ENCODE assay signal across 22 cellular contexts in genomic region chr17:12099412-12099811, GRCh38.
A peak's percentile ranks its signal among the peaks of the same experiment; 100 is the strongest.
DNase-seq lines count a peak whose midpoint lies in the region; ATAC-seq, FAIRE-seq and TF ChIP-seq lines count a peak whose summit lies in the region.
"Had no signal": no experiment of that assay in that cellular context is flagged by ENCODE, and none has a peak within 500 bp of the region (broad histone marks: within the 10 kb centered on the region; RNA-seq: fewer than 3 reads in every experiment).

No MANE protein-coding gene starts in this region.

- H3K27me3 ChIP-seq in HepG2 (ENCODE audit: control insufficient read depth in 1 of 2, insufficient read depth in 2 of 2, low read length in 2 of 2) (no peaks in the 10 kb centered on the region), right lobe of liver (no peaks in the 10 kb centered on the region)
- H3K27me3 ChIP-seq: BLaER1 treated with 17β-estradiol and CSF1 and Interleukin-3, amounts not matched to agents 10 nM and 100 nM had no signal

- no peaks in the 10 kb centered on the region for H4K20me1 ChIP-seq in HepG2 (ENCODE audit: insufficient read depth, low read length)

- ATAC-seq in A549 (no peak), HepG2 (no peak), right lobe of liver (peak in 3 of 4 donors; percentile 49 to 72 (median 64)), GM21390 (IDR thresholded peaks at IDR 0.05; ENCODE audit: unreplicated experiment) (no peak), GM21619 (IDR thresholded peaks at IDR 0.05; ENCODE audit: unreplicated experiment) (no peak)
- ATAC-seq: CD8-positive, alpha-beta T cell had no signal

- 91% methylated on average over 1 of the region's 1 CpG for WGBS in A549 (ENCODE audit: missing lambda C conversion rate)
- 95% methylated on average over 1 of the region's 1 CpG for WGBS in HepG2 (ENCODE audit: low lambda C conversion rate)
- 90% methylated on average over 1 of the region's 1 CpG for WGBS in right lobe of liver (ENCODE audit: insufficient coverage, low coverage, low lambda C conversion rate, missing lambda C conversion rate)

- TF ChIP-seq POLR2A in A549 (IDR thresholded peaks at IDR 0.05; ENCODE audit: low read length) (no peak), HepG2 (IDR thresholded peaks at IDR 0.05; ENCODE audit: insufficient read depth in 1 of 2, low read depth in 2 of 2, low read length in 2 of 2) (no peak), right lobe of liver (IDR thresholded peaks at IDR 0.05) (no peak)

- H3K9me3 ChIP-seq in A549 (no peaks in the 10 kb centered on the region), HepG2 (ENCODE audit: low read length) (no peaks in the 10 kb centered on the region), right lobe of liver (no peaks in the 10 kb centered on the region)
- H3K9me3 ChIP-seq: Caco-2 had no signal

- no peak overlapping the region for H3K4me3 ChIP-seq in A549
- H3K4me3 ChIP-seq in HepG2 (replicated peaks in 1 of 3; ENCODE audit: insufficient read depth in 1 of 3, low read depth in 2 of 3, low read length in 3 of 3): no peak overlapping the region
- H3K4me3 ChIP-seq in right lobe of liver: no peak overlapping the region
- H3K4me3 ChIP-seq: BLaER1 treated with 17β-estradiol and CSF1 and Interleukin-3, amounts not matched to agents 10 nM and 100 nM had no signal

- FAIRE-seq in A549 (lab: Jason Lieb, UNC) (peak; percentile 63), islet of Langerhans (lab: Jason Lieb, UNC) (peak; percentile 88), HepG2 (lab: Jason Lieb, UNC) (no peak)
- FAIRE-seq: D721Med, G401.6, GM12891, GM18507, GM19239 had no signal

- H3K4me1 ChIP-seq in A549 (no peaks in the 10 kb centered on the region), HepG2 (ENCODE audit: insufficient read depth, low read length) (peaks cover 11% of the 10 kb centered on the region), right lobe of liver (peaks cover 0 to 8% (median 0%) of the 10 kb centered on the region in 4 donors)
- H3K4me1 ChIP-seq: Caco-2 had no signal

- TF ChIP-seq EP300 in A549 (IDR thresholded peaks at IDR 0.05) (no peak), HepG2 (IDR thresholded peaks at IDR 0.05; ENCODE audit: low read depth in 2 of 2, low read length in 2 of 2) (no peak), HepG2 (CRISPR knock-in tag; IDR thresholded peaks at IDR 0.05; ENCODE audit: borderline replicate concordance) (no peak)

- no peak overlapping the region for H2AFZ ChIP-seq in HepG2 (ENCODE audit: low read length)

- H3K27ac ChIP-seq in A549: no peak overlapping the region
- H3K27ac ChIP-seq in HepG2 (ENCODE audit: extremely low read length, insufficient read depth, low read length): no peak overlapping the region
- no peak overlapping the region for H3K27ac ChIP-seq in right lobe of liver
- H3K27ac ChIP-seq: 22Rv1; BLaER1 treated with 17β-estradiol and CSF1 and Interleukin-3, amounts not matched to agents 10 nM and 100 nM; C4-2B had no signal

- TF ChIP-seq CTCF in A549 (IDR thresholded peaks at IDR 0.05) (no peak), HepG2 (CRISPR knock-in tag; IDR thresholded peaks at IDR 0.05) (no peak), right lobe of liver (IDR thresholded peaks at IDR 0.05) (no peak)

- CTCF ChIA-PET in A549 (lab: Yijun Ruan, JAX) (interaction anchor here (0.6 to 1.4 kb wide), 3 partner anchors 10 to 258 kb away, joined by 3 to 5 read pairs (median 3); no protein-coding TSS in a partner anchor), HepG2 (lab: Yijun Ruan, JAX; ENCODE audit: low intra/inter-chr PET ratio, low total read pairs) (no interaction called here)

- TF ChIP-seq RAD21 in A549 (conservative IDR thresholded peaks at IDR 0.05 in 1 of 2, IDR thresholded peaks at IDR 0.05 in 1 of 2) (no peak), HepG2 (CRISPR knock-in tag; IDR thresholded peaks at IDR 0.05) (no peak)

- peaks cover 2% of the 10 kb centered on the region for H3K79me2 ChIP-seq in HepG2 (ENCODE audit: insufficient read depth, low read length)

- H3K9ac ChIP-seq in HepG2 (ENCODE audit: insufficient read depth, low read depth, low read length): no peak overlapping the region
- H3K9ac ChIP-seq: BLaER1 treated with 17β-estradiol and CSF1 and Interleukin-3, amounts not matched to agents 10 nM and 100 nM had no signal

- H3K36me3 ChIP-seq in HepG2 (replicated peaks in 1 of 2; ENCODE audit: control insufficient read depth in 1 of 2, insufficient read depth in 2 of 2, low read length in 2 of 2): peaks cover 3 to 11% of the 10 kb centered on the region in 2 experiments; a peak in 3 of 5 replicates
- no peaks in the 10 kb centered on the region for H3K36me3 ChIP-seq in right lobe of liver

- H3K4me2 ChIP-seq in A549 (no peak overlapping the region), HepG2 (ENCODE audit: low read depth, low read length) (no peak overlapping the region)
- H3K4me2 ChIP-seq: BLaER1 treated with 17β-estradiol and CSF1 and Interleukin-3, amounts not matched to agents 10 nM and 100 nM had no signal

- BruUV-seq in HepG2 (replicated peaks; lab: Mats Ljungman, UMichigan): no TSS peak

- intact Hi-C loops in HepG2 (cut with micrococcal nuclease; ENCODE audit: unreplicated experiment): no loop called here
- intact Hi-C loops in right lobe of liver (cut with DNase I): no loop called here

- in situ Hi-C loops in HepG2 (cut with HindIII; ENCODE audit: extremely low pct_ligation_motif_present, low pct_unique_long_range_greater_than_20kb): no loop called here
- in situ Hi-C loops in ACHN (cut with HindIII; ENCODE audit: low pct_ligation_motif_present, low pct_unique_long_range_greater_than_20kb, low sequenced_read_pairs): no loop called here

- POLR2A ChIA-PET in A549 (lab: Yijun Ruan, JAX) (no interaction called here), HepG2 (lab: Yijun Ruan, JAX) (no interaction called here)

- DNase-seq in A549 (ENCODE audit: low read depth in 1 of 2, low spot score in 1 of 2) (no peak), HepG2 (ENCODE audit: low spot score) (peak; percentile 10), right lobe of liver (no peak), ACHN (no peak)
- DNase-seq: AML-193; Caco-2; Calu3; CD4-positive, alpha-beta T cell; CD8-positive, alpha-beta T cell; DMS79 treated with DMSO at 0.1 percent for 48 hours; GF-D8 had no signal

TF ChIP-seq in A549, 52 proteins besides CTCF, POLR2A, EP300 and RAD21:
- no peak for TF ChIP-seq KDM5A (IDR thresholded peaks at IDR 0.05)
- TF ChIP-seq SMC3 (IDR thresholded peaks at IDR 0.05): no peak
- no peak for TF ChIP-seq ZFP36 (IDR thresholded peaks at IDR 0.05; ENCODE audit: borderline replicate concordance, partially characterized antibody)
- TF ChIP-seq CHD2 (IDR thresholded peaks at IDR 0.05; ENCODE audit: low read length, partially characterized antibody): no peak

TF ChIP-seq in HepG2, 621 proteins besides CTCF, POLR2A, EP300 and RAD21 (continues in another document):
- TF ChIP-seq IRF2 (CRISPR knock-in tag; IDR thresholded peaks at IDR 0.05): no peak
- TF ChIP-seq ZNF552 (CRISPR knock-in tag; IDR thresholded peaks at IDR 0.05; ENCODE audit: borderline replicate concordance): no peak
- no peak for TF ChIP-seq ZNF629 (CRISPR knock-in tag; conservative IDR thresholded peaks at IDR 0.05)
- peak; percentile 34 for TF ChIP-seq HNF4A (CRISPR knock-in tag; IDR thresholded peaks at IDR 0.05)
- no peak for TF ChIP-seq MAFG (CRISPR knock-in tag; IDR thresholded peaks at IDR 0.05)
- TF ChIP-seq ZNF788 (CRISPR knock-in tag; IDR thresholded peaks at IDR 0.05; ENCODE audit: borderline replicate concordance): no peak
- no peak for TF ChIP-seq TCF7 (IDR thresholded peaks at IDR 0.05; ENCODE audit: low read depth)
- no peak for TF ChIP-seq FOXC1 (CRISPR knock-in tag; IDR thresholded peaks at IDR 0.05; ENCODE audit: borderline replicate concordance)
- no peak for TF ChIP-seq ZNF510 (CRISPR knock-in tag; IDR thresholded peaks at IDR 0.05; ENCODE audit: low read depth)
- no peak for TF ChIP-seq HNF1A (IDR thresholded peaks at IDR 0.05; ENCODE audit: low read depth)
- TF ChIP-seq HNF1A (CRISPR knock-in tag; IDR thresholded peaks at IDR 0.05; ENCODE audit: borderline replicate concordance): no peak
- TF ChIP-seq ZNF17 (CRISPR knock-in tag; IDR thresholded peaks at IDR 0.05): no peak
- no peak for TF ChIP-seq FOSL2 (CRISPR knock-in tag; IDR thresholded peaks at IDR 0.05)
- TF ChIP-seq BCL6 (CRISPR knock-in tag; IDR thresholded peaks at IDR 0.05): peak; percentile 44; the same call in 1 of the 2 replicates
- no peak for TF ChIP-seq ZNF878 (CRISPR knock-in tag; IDR thresholded peaks at IDR 0.05)
- TF ChIP-seq ARNT2 (CRISPR knock-in tag; IDR thresholded peaks at IDR 0.05; ENCODE audit: low read depth): no peak
- no peak for TF ChIP-seq MAFK (conservative IDR thresholded peaks at IDR 0.05 in 1 of 2, IDR thresholded peaks at IDR 0.05 in 1 of 2; ENCODE audit: low read length in 2 of 2)

Comparison
In these comparisons a context has a peak if more than half of its experiments do, and no peak if none do; other contexts are left out.
1. ATAC-seq: peak in right lobe of liver (3 of 4); none in A549 (0 of 2), HepG2 (single experiment), GM21390 (single experiment) and GM21619 (single experiment).